Comparison of ENCODE assay signal across 30 cellular contexts in the genomic region with DNA sequence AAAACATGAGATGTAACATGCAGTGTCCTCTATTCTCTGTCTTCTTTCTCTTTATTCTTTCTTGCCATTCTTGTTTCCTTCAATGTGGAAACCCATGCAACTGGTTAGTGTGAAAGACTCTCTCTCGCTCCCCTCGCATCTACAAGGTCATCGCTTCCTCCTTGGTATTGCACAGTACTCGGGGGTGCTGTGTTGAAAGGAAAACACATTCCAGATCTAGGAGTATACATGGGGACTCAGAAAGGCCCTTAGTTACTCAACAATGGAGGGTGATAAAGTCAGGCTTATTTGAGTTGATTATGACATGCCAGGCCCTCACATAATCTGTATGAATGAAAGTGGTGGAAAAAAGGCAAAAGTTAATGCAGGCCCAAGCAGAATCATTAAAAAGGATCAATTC.
"Had no signal": no experiment of that assay in that cellular context is flagged by ENCODE, and none has a peak within 500 bp of the region (broad histone marks: within the 10 kb centered on the region; RNA-seq: fewer than 3 reads in every experiment).

No MANE protein-coding gene starts in this region.

- H3K27me3 Mint-ChIP-seq: type B pancreatic cell had no signal

- DNase-seq: activated CD4-positive, alpha-beta memory T cell treated with anti-CD3 and anti-CD28 coated beads for 36 hours; activated CD4-positive, alpha-beta T cell treated with anti-CD3 and anti-CD28 coated beads for 48 hours; activated CD8-positive, alpha-beta memory T cell treated with anti-CD3 and anti-CD28 coated beads, Interleukin-2, amount 50 U/mL, for 4 hours; activated effector memory CD4-positive, alpha-beta T cell treated with anti-CD3 and anti-CD28 coated beads, Interleukin-2, amount 50 U/mL, for 16 hours; activated naive CD4-positive, alpha-beta T cell treated with anti-CD3 and anti-CD28 coated beads for 36 hours; activated naive CD8-positive, alpha-beta T cell treated with anti-CD3 and anti-CD28 coated beads for 36 hours; activated T-cell treated with anti-CD3 and anti-CD28 coated beads, Interleukin-2, amount 50 U/mL, for 1 hour; adrenal gland; dermis blood vessel endothelial cell; effector CD4-positive, alpha-beta T cell; islet precursor cell; mesenchymal stem cell; right lobe of liver; stimulated activated CD4-positive, alpha-beta T cell treated with anti-CD3 and anti-CD28 coated beads, Interleukin-4, amount 100 ng/mL, for 24 hours; stimulated activated naive CD8-positive, alpha-beta T cell treated with anti-CD3 and anti-CD28 coated beads, Interleukin-15, amount 100 ng/mL, for 72 hours; substantia nigra; T-helper 1 cell; uterus; WERI-Rb-1 had no signal

- H3K9me3 Mint-ChIP-seq: activated CD4-positive, alpha-beta memory T cell treated with anti-CD3 and anti-CD28 coated beads for 36 hours; activated naive CD4-positive, alpha-beta T cell treated with anti-CD3 and anti-CD28 coated beads for 36 hours; activated naive CD8-positive, alpha-beta T cell treated with anti-CD3 and anti-CD28 coated beads for 36 hours; activated T-helper 1 cell treated with anti-CD3 and anti-CD28 coated beads, Interleukin-12 subunit alpha, Interleukin-12 subunit beta, Interleukin-2, Interleukin-4 antibody, amounts not matched to agents 30 ng/mL and 10 ng/mL and 1 ng/mL, durations not matched to agents 14 hours and 24 hours and 36 hours; central memory CD8-positive, alpha-beta T cell; natural killer cell treated with Interleukin-12 subunit alpha and Interleukin-12 subunit beta and Interleukin-15 and Interleukin-18, amount 100 ng/mL, for 72 hours; stimulated activated effector memory CD8-positive, alpha-beta T cell treated with anti-CD3 and anti-CD28 coated beads, Interleukin-12 subunit alpha, Interleukin-12 subunit beta, amount 100 ng/mL, for 72 hours; stimulated activated naive CD8-positive, alpha-beta T cell treated with anti-CD3 and anti-CD28 coated beads, Interleukin-15, amount 100 ng/mL, for 72 hours; T-helper 2 cell treated with Interferon-gamma antibody and Interleukin-4, amounts not matched to agents 5 μg/mL and 100 μg/mL, for 36 hours; type B pancreatic cell had no signal

- H3K4me3 ChIP-seq: adrenal gland, ascending aorta, esophagus muscularis mucosa, right lobe of liver, skin epidermis, uterus had no signal

- H3K4me3 Mint-ChIP-seq: activated CD4-positive, alpha-beta memory T cell treated with anti-CD3 and anti-CD28 coated beads for 36 hours; activated naive CD4-positive, alpha-beta T cell treated with anti-CD3 and anti-CD28 coated beads for 36 hours; activated naive CD8-positive, alpha-beta T cell treated with anti-CD3 and anti-CD28 coated beads for 36 hours; activated T-helper 1 cell treated with anti-CD3 and anti-CD28 coated beads, Interleukin-12 subunit alpha, Interleukin-12 subunit beta, Interleukin-2, Interleukin-4 antibody, amounts not matched to agents 30 ng/mL and 10 ng/mL and 1 ng/mL, durations not matched to agents 14 hours and 24 hours and 36 hours; central memory CD8-positive, alpha-beta T cell; natural killer cell treated with Interleukin-12 subunit alpha and Interleukin-12 subunit beta and Interleukin-15 and Interleukin-18, amount 100 ng/mL, for 72 hours; stimulated activated effector memory CD8-positive, alpha-beta T cell treated with anti-CD3 and anti-CD28 coated beads, Interleukin-12 subunit alpha, Interleukin-12 subunit beta, amount 100 ng/mL, for 72 hours; stimulated activated naive CD8-positive, alpha-beta T cell treated with anti-CD3 and anti-CD28 coated beads, Interleukin-15, amount 100 ng/mL, for 72 hours; T-helper 2 cell treated with Interferon-gamma antibody and Interleukin-4, amounts not matched to agents 5 μg/mL and 100 μg/mL, for 36 hours; type B pancreatic cell had no signal

- ATAC-seq: activated CD4-positive, CD25-positive, alpha-beta regulatory T cell treated with anti-CD3 and anti-CD28 coated beads, Interleukin-2, amount 50 U/mL, for 24 hours; stimulated activated naive CD8-positive, alpha-beta T cell treated with anti-CD3 and anti-CD28 coated beads, Interleukin-15, amount 100 ng/mL, for 72 hours had no signal

- H3K27me3 ChIP-seq: adrenal gland, ascending aorta, brain microvascular endothelial cell, esophagus muscularis mucosa, right lobe of liver, uterus had no signal

- H3K36me3 Mint-ChIP-seq: activated CD4-positive, alpha-beta memory T cell treated with anti-CD3 and anti-CD28 coated beads for 36 hours; activated naive CD8-positive, alpha-beta T cell treated with anti-CD3 and anti-CD28 coated beads for 36 hours; natural killer cell treated with Interleukin-12 subunit alpha and Interleukin-12 subunit beta and Interleukin-15 and Interleukin-18, amount 100 ng/mL, for 72 hours; stimulated activated effector memory CD8-positive, alpha-beta T cell treated with anti-CD3 and anti-CD28 coated beads, Interleukin-12 subunit alpha, Interleukin-12 subunit beta, amount 100 ng/mL, for 72 hours had no signal

- H3K27ac ChIP-seq: ascending aorta, brain microvascular endothelial cell, esophagus muscularis mucosa, right lobe of liver, skin epidermis, uterus, WERI-Rb-1 had no signal

- H3K4me1 ChIP-seq: right lobe of liver, uterus had no signal

- H3K27ac Mint-ChIP-seq: activated CD4-positive, alpha-beta memory T cell treated with anti-CD3 and anti-CD28 coated beads for 36 hours; activated naive CD4-positive, alpha-beta T cell treated with anti-CD3 and anti-CD28 coated beads for 36 hours; activated naive CD8-positive, alpha-beta T cell treated with anti-CD3 and anti-CD28 coated beads for 36 hours; activated T-helper 1 cell treated with anti-CD3 and anti-CD28 coated beads, Interleukin-12 subunit alpha, Interleukin-12 subunit beta, Interleukin-2, Interleukin-4 antibody, amounts not matched to agents 30 ng/mL and 10 ng/mL and 1 ng/mL, durations not matched to agents 14 hours and 24 hours and 36 hours; natural killer cell treated with Interleukin-12 subunit alpha and Interleukin-12 subunit beta and Interleukin-15 and Interleukin-18, amount 100 ng/mL, for 72 hours; stimulated activated effector memory CD8-positive, alpha-beta T cell treated with anti-CD3 and anti-CD28 coated beads, Interleukin-12 subunit alpha, Interleukin-12 subunit beta, amount 100 ng/mL, for 72 hours; stimulated activated naive CD8-positive, alpha-beta T cell treated with anti-CD3 and anti-CD28 coated beads, Interleukin-15, amount 100 ng/mL, for 72 hours; T-helper 2 cell treated with Interferon-gamma antibody and Interleukin-4, amounts not matched to agents 5 μg/mL and 100 μg/mL, for 36 hours; type B pancreatic cell had no signal

- H3K36me3 ChIP-seq: adrenal gland, brain microvascular endothelial cell, right lobe of liver, uterus, WERI-Rb-1 had no signal

- H3K4me1 Mint-ChIP-seq: activated naive CD8-positive, alpha-beta T cell treated with anti-CD3 and anti-CD28 coated beads for 36 hours; central memory CD8-positive, alpha-beta T cell; stimulated activated effector memory CD8-positive, alpha-beta T cell treated with anti-CD3 and anti-CD28 coated beads, Interleukin-12 subunit alpha, Interleukin-12 subunit beta, amount 100 ng/mL, for 72 hours; stimulated activated naive CD8-positive, alpha-beta T cell treated with anti-CD3 and anti-CD28 coated beads, Interleukin-15, amount 100 ng/mL, for 72 hours had no signal

- H3K9me3 ChIP-seq: adrenal gland, ascending aorta, esophagus muscularis mucosa, right lobe of liver, uterus had no signal
